ENCODE assay signal across 9 cellular contexts in genomic region chr12:57085999-57086950, GRCh38. TPM values are rescaled to one million over a fixed set of nuclear protein-coding genes. Genes with fewer than 3 reads are reported as not detected.
A peak's percentile ranks its signal among the peaks of the same experiment; 100 is the strongest.
DNase-seq lines count a peak whose midpoint lies in the region; ATAC-seq and TF ChIP-seq lines count a peak whose summit lies in the region.
"Had no signal": no experiment of that assay in that cellular context is flagged by ENCODE, and none has a peak within 500 bp of the region (broad histone marks: within the 10 kb centered on the region; RNA-seq: fewer than 3 reads in every experiment).

No MANE protein-coding gene starts in this region.

- TSS peak; percentile 65 for BruUV-seq in PC-3 (replicated peaks; lab: Mats Ljungman, UMichigan)

- peaks cover 6% of the 10 kb centered on the region for H3F3A ChIP-seq in PC-3 (ENCODE audit: low read length, unreplicated experiment)

- peak overlapping the region; percentile 100 for H3K4me2 ChIP-seq in PC-3 (ENCODE audit: low read length)

- H3K4me1 ChIP-seq in PC-3 (ENCODE audit: insufficient read depth, low read length), result peaks cover 25% of the 10 kb centered on the region
- peaks cover 11 to 48% (median 29%) of the 10 kb centered on the region in 9 donors for H3K4me1 ChIP-seq in heart right ventricle

- intact Hi-C loops in PC-3 (cut with micrococcal nuclease), result no loop called here
- intact Hi-C loops in heart right ventricle (cut with DNase I), result loop anchor here in 2 of 10 donors (1.0 to 5.0 kb wide), 3 partner anchors 25 to 454 kb away; partner anchors contain the start of genes STAT6 (in 2 of the 2) and BAZ2A (in 1 of the 2)
- intact Hi-C loops in posterior cingulate gyrus (cut with DNase I), result no loop called here

- WGBS in heart right ventricle, 2 donors, result 12% methylated on average over 24 of the region's 24 CpGs

- H3K79me2 ChIP-seq in PC-3 (ENCODE audit: low read length), result peaks cover 19% of the 10 kb centered on the region

- H3K4me3 ChIP-seq in PC-3 (ENCODE audit: low read length) (peak overlapping the region; percentile 82), heart right ventricle (peak overlapping the region; percentile 57 to 99 (median 86))

- peak; percentile 67 for DNase-seq in AG08396 (ENCODE audit: low spot score)
- DNase-seq in PC-3, result peak; percentile 39
- peak; percentile 71 to 80 for DNase-seq in heart right ventricle
- peak in 7 of 10 donors; percentile 52 to 95 (median 61) for DNase-seq in posterior cingulate gyrus
- no peak for DNase-seq in DMS153 (lab: John Stamatoyannopoulos, UW)
- no peak for DNase-seq in NCI-H128 (lab: John Stamatoyannopoulos, UW; ENCODE audit: unreplicated experiment)

- peaks cover 46% of the 10 kb centered on the region for H3K4me1 Mint-ChIP-seq in activated naive CD8-positive, alpha-beta T cell (ENCODE audit: low read depth)

- H3K27ac ChIP-seq in PC-3 (ENCODE audit: low read length) (peak overlapping the region; percentile 98), heart right ventricle (peak overlapping the region; percentile 91 to 100 (median 99))

- peak overlapping the region; percentile 97 for H3K9ac ChIP-seq in PC-3 (ENCODE audit: low read length)

- CTCF ChIA-PET in PC-3 (lab: Charles Lee), result interaction anchor here (1.9 to 2.5 kb wide), 2 partner anchors 17 to 25 kb away, joined by 5 to 17 read pairs; partner anchors contain the start of gene STAT6

- H3K27me3 Mint-ChIP-seq in activated naive CD8-positive, alpha-beta T cell, result no peaks in the 10 kb centered on the region

- H3K27ac Mint-ChIP-seq in activated naive CD8-positive, alpha-beta T cell, result peak overlapping the region; percentile 97

- TF ChIP-seq CTCF in PC-3 (conservative IDR thresholded peaks at IDR 0.05; ENCODE audit: low read depth, low read length), result peak; percentile 60
- peak in 6 of 9 donors; percentile 26 to 59 (median 40) for TF ChIP-seq CTCF in heart right ventricle (IDR thresholded peaks at IDR 0.05)

- H3K9me3 ChIP-seq in PC-3 (ENCODE audit: low read length), result no peaks in the 10 kb centered on the region
- no peaks in the 10 kb centered on the region for H3K9me3 ChIP-seq in heart right ventricle

- no peaks in the 10 kb centered on the region for H3K36me3 Mint-ChIP-seq in activated naive CD8-positive, alpha-beta T cell

- H3K9me2 ChIP-seq in PC-3 (replicated peaks; ENCODE audit: low read length), result no peaks in the 10 kb centered on the region

- peak overlapping the region; percentile 87 for H3K4me3 Mint-ChIP-seq in activated naive CD8-positive, alpha-beta T cell

- POLR2A ChIA-PET in PC-3 (lab: Charles Lee; ENCODE audit: unreplicated experiment), result no interaction called here

- H3K27me3 ChIP-seq in PC-3 (ENCODE audit: low read length), result no peaks in the 10 kb centered on the region
- H3K27me3 ChIP-seq in heart right ventricle, result no peaks in the 10 kb centered on the region

- peak; percentile 9 for ATAC-seq in GM18861 (IDR thresholded peaks at IDR 0.05; ENCODE audit: unreplicated experiment)
- no peak for ATAC-seq in PC-3
- ATAC-seq in heart right ventricle, result peak in 5 of 8 donors; percentile 11 to 46 (median 34)

- no peaks in the 10 kb centered on the region for H4K20me1 ChIP-seq in PC-3 (ENCODE audit: low read length)

- peak overlapping the region; percentile 80 for H2AFZ ChIP-seq in PC-3 (ENCODE audit: low read length)

- no peaks in the 10 kb centered on the region for H3K36me3 ChIP-seq in PC-3 (ENCODE audit: low read depth, low read length)
- peaks cover 0 to 5% (median 0%) of the 10 kb centered on the region in 9 donors for H3K36me3 ChIP-seq in heart right ventricle

- no peaks in the 10 kb centered on the region for H3K9me3 Mint-ChIP-seq in activated naive CD8-positive, alpha-beta T cell (ENCODE audit: low read depth)

RNA-seq across cellular contexts. Expression of gene NAB2, which starts 2.6 kb away (rescaled TPM):
- total RNA-seq in PC-3 (2014; rRNA removed) (17.4 and 20.2 TPM in 2 replicates), heart right ventricle (10 to 100 TPM in 9 of 10 donors, 1 to 10 TPM in 1; 9.5 to 16.2 (median 12.0) TPM)
- polyA plus RNA-seq in heart right ventricle, result 10 to 100 TPM; 15.0 to 20.2 TPM

RNA-seq across cellular contexts. Expression of gene NEMP1, which starts 7.7 kb away (rescaled TPM):
- total RNA-seq in PC-3 (2014; rRNA removed) (16.4 and 18.3 TPM in 2 replicates), heart right ventricle (1 to 10 TPM; 2.4 to 6.3 (median 3.9) TPM)
- polyA plus RNA-seq in heart right ventricle, result 1 to 10 TPM; 1.1 to 2.9 TPM

RNA-seq across cellular contexts. Expression of gene STAT6, which starts 24.9 kb away (rescaled TPM):
- 20.8 and 28.4 TPM in 2 replicates for total RNA-seq in PC-3 (2014; rRNA removed)
- 10 to 100 TPM; 23.3 to 72.3 (median 38.0) TPM for total RNA-seq in heart right ventricle
- polyA plus RNA-seq in heart right ventricle, result 10 to 100 TPM; 36.0 to 77.8 TPM

RNA-seq across cellular contexts. Expression of gene MYO1A, which starts 36.3 kb away (rescaled TPM):
- total RNA-seq in PC-3 (2014; rRNA removed), result 0.17 TPM in 1 of 2 replicates, not detected in the other
- under 1 TPM in 1 of 10 donors, not detected in 9; 0.08 TPM for total RNA-seq in heart right ventricle
- under 1 TPM in 1 of 2 donors, not detected in 1; 0.01 TPM for polyA plus RNA-seq in heart right ventricle
- total RNA-seq: NCI-H460 had no signal

RNA-seq across cellular contexts. Expression of gene LRP1, which starts 42.0 kb away (rescaled TPM):
- 14.7 and 21.8 TPM in 2 replicates for total RNA-seq in PC-3 (2014; rRNA removed)
- 100 to 1,000 TPM in 4 of 10 donors, 10 to 100 TPM in 6; 46.3 to 259 (median 82.7) TPM for total RNA-seq in heart right ventricle
- polyA plus RNA-seq in heart right ventricle, result 10 to 100 TPM; 46.6 to 46.7 TPM

Comparison
In these comparisons a context has a peak if more than half of its experiments do, and no peak if none do; other contexts are left out.
1. DNase-seq: peak in AG08396 (single experiment), PC-3 (single experiment), heart right ventricle (2 of 2) and posterior cingulate gyrus (7 of 10); none in DMS153 (single experiment) and NCI-H128 (single experiment).